In the genomic region with DNA sequence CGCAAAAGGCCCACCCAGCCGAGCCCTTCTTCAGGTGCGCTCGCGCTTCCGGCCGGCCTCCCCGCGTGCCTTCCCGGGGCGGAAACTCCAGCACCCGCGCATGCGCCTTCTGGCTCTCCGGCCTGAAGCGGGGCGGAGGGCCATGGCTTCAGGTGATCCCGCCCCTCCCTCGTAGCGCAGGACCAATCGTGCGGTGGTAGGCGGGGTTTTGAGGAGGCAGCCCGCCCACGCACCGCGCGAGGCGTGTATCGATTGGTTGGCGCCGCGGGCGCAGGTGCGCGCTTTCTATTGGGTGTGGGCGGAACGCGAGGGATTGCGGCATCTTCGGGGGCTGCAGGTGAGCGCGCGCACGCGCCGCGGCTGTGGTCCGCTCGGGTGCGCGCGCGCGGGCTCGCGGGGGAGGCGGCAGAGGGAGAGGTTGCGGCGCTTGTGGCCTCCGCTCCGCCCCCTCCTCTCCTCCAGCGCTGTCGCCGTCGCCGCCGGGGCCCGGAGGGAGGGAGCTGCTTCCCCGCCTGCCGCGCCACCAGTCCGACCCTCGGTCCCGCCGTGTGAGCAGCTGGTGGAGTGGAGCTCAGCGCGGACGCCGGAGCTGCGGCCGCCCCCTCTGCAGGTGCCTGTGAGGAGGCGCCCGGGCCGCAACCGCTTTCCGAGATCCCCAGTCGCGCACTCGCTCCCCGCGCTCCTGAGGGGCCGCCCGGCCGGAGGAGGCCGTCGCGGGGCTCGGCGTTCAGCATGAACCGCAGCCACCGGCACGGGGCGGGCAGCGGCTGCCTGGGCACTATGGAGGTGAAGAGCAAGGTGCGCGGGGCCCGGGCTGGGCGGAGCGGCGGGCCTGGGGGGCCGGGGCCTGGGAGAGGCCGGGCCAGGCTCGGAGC, we compare ENCODE assay signal across 1 cellular context.
TF ChIP-seq lines count a peak whose summit lies in the region.

A gene with protein sequence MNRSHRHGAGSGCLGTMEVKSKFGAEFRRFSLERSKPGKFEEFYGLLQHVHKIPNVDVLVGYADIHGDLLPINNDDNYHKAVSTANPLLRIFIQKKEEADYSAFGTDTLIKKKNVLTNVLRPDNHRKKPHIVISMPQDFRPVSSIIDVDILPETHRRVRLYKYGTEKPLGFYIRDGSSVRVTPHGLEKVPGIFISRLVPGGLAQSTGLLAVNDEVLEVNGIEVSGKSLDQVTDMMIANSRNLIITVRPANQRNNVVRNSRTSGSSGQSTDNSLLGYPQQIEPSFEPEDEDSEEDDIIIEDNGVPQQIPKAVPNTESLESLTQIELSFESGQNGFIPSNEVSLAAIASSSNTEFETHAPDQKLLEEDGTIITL (plus strand): TSS at position 526 of the 875 bp plus-strand sequence. CDS start 207 bp downstream, at position 733.

TF ChIP-seq in HEK293, 187 proteins besides CTCF, POLR2A, EP300 and RAD21 (continued from another document and continues in another):
- TF ChIP-seq ZBTB20 (tag by site-specific recombination; IDR thresholded peaks at IDR 0.05) (peak; percentile 55; the same call in 1 of the 2 replicates), YY1 (tag by site-specific recombination; IDR thresholded peaks at IDR 0.05) (peak; percentile 53; the same call in 1 of the 2 replicates), ZNF707 (tag by site-specific recombination; IDR thresholded peaks at IDR 0.05) (no peak), ZNF548 (tag by site-specific recombination; IDR thresholded peaks at IDR 0.05) (no peak), KLF9 (tag by site-specific recombination; IDR thresholded peaks at IDR 0.05; ENCODE audit: low read depth) (peak; percentile 59), ZXDB (tag by site-specific recombination; IDR thresholded peaks at IDR 0.05) (0 out of 2 replicates have a peak, but pooled peaks have one; percentile 30), ZNF785 (tag by site-specific recombination; IDR thresholded peaks at IDR 0.05) (no peak), WT1 (tag by site-specific recombination; IDR thresholded peaks at IDR 0.05) (peak; percentile 21; the same call in 1 of the 2 replicates), ZNF214 (tag by site-specific recombination; IDR thresholded peaks at IDR 0.05; ENCODE audit: borderline replicate concordance) (no peak), ZNF112 (tag by site-specific recombination; IDR thresholded peaks at IDR 0.05) (no peak), ZNF529 (tag by site-specific recombination; IDR thresholded peaks at IDR 0.05; ENCODE audit: insufficient replicate concordance) (no peak), ZNF837 (tag by site-specific recombination; IDR thresholded peaks at IDR 0.05) (no peak), ZNF621 (tag by site-specific recombination; IDR thresholded peaks at IDR 0.05) (no peak), ZBTB17 (tag by site-specific recombination; IDR thresholded peaks at IDR 0.05) (no peak), ZNF335 (tag by site-specific recombination; conservative IDR thresholded peaks at IDR 0.05) (no peak; the same call in 1 of the 2 replicates), SP7 (tag by site-specific recombination; IDR thresholded peaks at IDR 0.05) (peak; percentile 26; the same call in 1 of the 2 replicates), ZNF560 (tag by site-specific recombination; IDR thresholded peaks at IDR 0.05; ENCODE audit: borderline replicate concordance) (no peak), ZFP41 (tag by site-specific recombination; IDR thresholded peaks at IDR 0.05; ENCODE audit: borderline replicate concordance) (no peak), ZBTB48 (tag by site-specific recombination; IDR thresholded peaks at IDR 0.05) (peak; percentile 43; the same call in 1 of the 2 replicates), ZFP69B (tag by site-specific recombination; IDR thresholded peaks at IDR 0.05) (peak; percentile 50; the same call in 1 of the 2 replicates), GLIS1 (tag by site-specific recombination; IDR thresholded peaks at IDR 0.05) (peak; percentile 5; the same call in 1 of the 2 replicates), ZNF76 (tag by site-specific recombination; IDR thresholded peaks at IDR 0.05; ENCODE audit: borderline replicate concordance, low read depth) (no peak), ZEB2 (tag by site-specific recombination; IDR thresholded peaks at IDR 0.05) (peak; percentile 99)
- TF ChIP-seq, protein P1, sequence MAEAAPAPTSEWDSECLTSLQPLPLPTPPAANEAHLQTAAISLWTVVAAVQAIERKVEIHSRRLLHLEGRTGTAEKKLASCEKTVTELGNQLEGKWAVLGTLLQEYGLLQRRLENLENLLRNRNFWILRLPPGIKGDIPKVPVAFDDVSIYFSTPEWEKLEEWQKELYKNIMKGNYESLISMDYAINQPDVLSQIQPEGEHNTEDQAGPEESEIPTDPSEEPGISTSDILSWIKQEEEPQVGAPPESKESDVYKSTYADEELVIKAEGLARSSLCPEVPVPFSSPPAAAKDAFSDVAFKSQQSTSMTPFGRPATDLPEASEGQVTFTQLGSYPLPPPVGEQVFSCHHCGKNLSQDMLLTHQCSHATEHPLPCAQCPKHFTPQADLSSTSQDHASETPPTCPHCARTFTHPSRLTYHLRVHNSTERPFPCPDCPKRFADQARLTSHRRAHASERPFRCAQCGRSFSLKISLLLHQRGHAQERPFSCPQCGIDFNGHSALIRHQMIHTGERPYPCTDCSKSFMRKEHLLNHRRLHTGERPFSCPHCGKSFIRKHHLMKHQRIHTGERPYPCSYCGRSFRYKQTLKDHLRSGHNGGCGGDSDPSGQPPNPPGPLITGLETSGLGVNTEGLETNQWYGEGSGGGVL (tag by site-specific recombination; IDR thresholded peaks at IDR 0.05), result peak; percentile 68
- TF ChIP-seq, protein P2, sequence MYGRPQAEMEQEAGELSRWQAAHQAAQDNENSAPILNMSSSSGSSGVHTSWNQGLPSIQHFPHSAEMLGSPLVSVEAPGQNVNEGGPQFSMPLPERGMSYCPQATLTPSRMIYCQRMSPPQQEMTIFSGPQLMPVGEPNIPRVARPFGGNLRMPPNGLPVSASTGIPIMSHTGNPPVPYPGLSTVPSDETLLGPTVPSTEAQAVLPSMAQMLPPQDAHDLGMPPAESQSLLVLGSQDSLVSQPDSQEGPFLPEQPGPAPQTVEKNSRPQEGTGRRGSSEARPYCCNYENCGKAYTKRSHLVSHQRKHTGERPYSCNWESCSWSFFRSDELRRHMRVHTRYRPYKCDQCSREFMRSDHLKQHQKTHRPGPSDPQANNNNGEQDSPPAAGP (tag by site-specific recombination; IDR thresholded peaks at IDR 0.05), result 0 out of 2 replicates have a peak, but pooled peaks have one; percentile 45
- TF ChIP-seq, protein P3, sequence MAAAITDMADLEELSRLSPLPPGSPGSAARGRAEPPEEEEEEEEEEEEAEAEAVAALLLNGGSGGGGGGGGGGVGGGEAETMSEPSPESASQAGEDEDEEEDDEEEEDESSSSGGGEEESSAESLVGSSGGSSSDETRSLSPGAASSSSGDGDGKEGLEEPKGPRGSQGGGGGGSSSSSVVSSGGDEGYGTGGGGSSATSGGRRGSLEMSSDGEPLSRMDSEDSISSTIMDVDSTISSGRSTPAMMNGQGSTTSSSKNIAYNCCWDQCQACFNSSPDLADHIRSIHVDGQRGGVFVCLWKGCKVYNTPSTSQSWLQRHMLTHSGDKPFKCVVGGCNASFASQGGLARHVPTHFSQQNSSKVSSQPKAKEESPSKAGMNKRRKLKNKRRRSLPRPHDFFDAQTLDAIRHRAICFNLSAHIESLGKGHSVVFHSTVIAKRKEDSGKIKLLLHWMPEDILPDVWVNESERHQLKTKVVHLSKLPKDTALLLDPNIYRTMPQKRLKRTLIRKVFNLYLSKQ (tag by site-specific recombination; IDR thresholded peaks at IDR 0.05; ENCODE audit: borderline replicate concordance), result no peak
- TF ChIP-seq, protein P4, sequence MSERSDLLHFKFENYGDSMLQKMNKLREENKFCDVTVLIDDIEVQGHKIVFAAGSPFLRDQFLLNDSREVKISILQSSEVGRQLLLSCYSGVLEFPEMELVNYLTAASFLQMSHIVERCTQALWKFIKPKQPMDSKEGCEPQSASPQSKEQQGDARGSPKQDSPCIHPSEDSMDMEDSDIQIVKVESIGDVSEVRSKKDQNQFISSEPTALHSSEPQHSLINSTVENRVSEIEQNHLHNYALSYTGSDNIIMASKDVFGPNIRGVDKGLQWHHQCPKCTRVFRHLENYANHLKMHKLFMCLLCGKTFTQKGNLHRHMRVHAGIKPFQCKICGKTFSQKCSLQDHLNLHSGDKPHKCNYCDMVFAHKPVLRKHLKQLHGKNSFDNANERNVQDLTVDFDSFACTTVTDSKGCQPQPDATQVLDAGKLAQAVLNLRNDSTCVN (tag by site-specific recombination; optimal IDR thresholded peaks at IDR 0.05), result peak; percentile 99
- TF ChIP-seq, protein P5, sequence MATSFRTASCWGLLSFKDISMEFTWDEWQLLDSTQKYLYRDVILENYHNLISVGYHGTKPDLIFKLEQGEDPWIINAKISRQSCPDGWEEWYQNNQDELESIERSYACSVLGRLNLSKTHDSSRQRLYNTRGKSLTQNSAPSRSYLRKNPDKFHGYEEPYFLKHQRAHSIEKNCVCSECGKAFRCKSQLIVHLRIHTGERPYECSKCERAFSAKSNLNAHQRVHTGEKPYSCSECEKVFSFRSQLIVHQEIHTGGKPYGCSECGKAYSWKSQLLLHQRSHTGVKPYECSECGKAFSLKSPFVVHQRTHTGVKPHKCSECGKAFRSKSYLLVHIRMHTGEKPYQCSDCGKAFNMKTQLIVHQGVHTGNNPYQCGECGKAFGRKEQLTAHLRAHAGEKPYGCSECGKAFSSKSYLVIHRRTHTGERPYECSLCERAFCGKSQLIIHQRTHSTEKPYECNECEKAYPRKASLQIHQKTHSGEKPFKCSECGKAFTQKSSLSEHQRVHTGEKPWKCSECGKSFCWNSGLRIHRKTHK (tag by site-specific recombination; IDR thresholded peaks at IDR 0.05), result no peak
- TF ChIP-seq, protein P6, sequence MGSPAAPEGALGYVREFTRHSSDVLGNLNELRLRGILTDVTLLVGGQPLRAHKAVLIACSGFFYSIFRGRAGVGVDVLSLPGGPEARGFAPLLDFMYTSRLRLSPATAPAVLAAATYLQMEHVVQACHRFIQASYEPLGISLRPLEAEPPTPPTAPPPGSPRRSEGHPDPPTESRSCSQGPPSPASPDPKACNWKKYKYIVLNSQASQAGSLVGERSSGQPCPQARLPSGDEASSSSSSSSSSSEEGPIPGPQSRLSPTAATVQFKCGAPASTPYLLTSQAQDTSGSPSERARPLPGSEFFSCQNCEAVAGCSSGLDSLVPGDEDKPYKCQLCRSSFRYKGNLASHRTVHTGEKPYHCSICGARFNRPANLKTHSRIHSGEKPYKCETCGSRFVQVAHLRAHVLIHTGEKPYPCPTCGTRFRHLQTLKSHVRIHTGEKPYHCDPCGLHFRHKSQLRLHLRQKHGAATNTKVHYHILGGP (tag by site-specific recombination; IDR thresholded peaks at IDR 0.05), result no peak
- TF ChIP-seq, protein P7, sequence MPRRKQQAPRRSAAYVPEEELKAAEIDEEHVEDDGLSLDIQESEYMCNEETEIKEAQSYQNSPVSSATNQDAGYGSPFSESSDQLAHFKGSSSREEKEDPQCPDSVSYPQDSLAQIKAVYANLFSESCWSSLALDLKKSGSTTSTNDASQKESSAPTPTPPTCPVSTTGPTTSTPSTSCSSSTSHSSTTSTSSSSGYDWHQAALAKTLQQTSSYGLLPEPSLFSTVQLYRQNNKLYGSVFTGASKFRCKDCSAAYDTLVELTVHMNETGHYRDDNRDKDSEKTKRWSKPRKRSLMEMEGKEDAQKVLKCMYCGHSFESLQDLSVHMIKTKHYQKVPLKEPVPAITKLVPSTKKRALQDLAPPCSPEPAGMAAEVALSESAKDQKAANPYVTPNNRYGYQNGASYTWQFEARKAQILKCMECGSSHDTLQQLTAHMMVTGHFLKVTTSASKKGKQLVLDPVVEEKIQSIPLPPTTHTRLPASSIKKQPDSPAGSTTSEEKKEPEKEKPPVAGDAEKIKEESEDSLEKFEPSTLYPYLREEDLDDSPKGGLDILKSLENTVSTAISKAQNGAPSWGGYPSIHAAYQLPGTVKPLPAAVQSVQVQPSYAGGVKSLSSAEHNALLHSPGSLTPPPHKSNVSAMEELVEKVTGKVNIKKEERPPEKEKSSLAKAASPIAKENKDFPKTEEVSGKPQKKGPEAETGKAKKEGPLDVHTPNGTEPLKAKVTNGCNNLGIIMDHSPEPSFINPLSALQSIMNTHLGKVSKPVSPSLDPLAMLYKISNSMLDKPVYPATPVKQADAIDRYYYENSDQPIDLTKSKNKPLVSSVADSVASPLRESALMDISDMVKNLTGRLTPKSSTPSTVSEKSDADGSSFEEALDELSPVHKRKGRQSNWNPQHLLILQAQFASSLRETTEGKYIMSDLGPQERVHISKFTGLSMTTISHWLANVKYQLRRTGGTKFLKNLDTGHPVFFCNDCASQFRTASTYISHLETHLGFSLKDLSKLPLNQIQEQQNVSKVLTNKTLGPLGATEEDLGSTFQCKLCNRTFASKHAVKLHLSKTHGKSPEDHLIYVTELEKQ (tag by site-specific recombination; IDR thresholded peaks at IDR 0.05; ENCODE audit: borderline replicate concordance), result no peak
- TF ChIP-seq, protein P8, sequence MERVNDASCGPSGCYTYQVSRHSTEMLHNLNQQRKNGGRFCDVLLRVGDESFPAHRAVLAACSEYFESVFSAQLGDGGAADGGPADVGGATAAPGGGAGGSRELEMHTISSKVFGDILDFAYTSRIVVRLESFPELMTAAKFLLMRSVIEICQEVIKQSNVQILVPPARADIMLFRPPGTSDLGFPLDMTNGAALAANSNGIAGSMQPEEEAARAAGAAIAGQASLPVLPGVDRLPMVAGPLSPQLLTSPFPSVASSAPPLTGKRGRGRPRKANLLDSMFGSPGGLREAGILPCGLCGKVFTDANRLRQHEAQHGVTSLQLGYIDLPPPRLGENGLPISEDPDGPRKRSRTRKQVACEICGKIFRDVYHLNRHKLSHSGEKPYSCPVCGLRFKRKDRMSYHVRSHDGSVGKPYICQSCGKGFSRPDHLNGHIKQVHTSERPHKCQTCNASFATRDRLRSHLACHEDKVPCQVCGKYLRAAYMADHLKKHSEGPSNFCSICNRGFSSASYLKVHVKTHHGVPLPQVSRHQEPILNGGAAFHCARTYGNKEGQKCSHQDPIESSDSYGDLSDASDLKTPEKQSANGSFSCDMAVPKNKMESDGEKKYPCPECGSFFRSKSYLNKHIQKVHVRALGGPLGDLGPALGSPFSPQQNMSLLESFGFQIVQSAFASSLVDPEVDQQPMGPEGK (tag by site-specific recombination; IDR thresholded peaks at IDR 0.05), result peak; percentile 51; the same call in 1 of the 2 replicates
- TF ChIP-seq, protein P9, sequence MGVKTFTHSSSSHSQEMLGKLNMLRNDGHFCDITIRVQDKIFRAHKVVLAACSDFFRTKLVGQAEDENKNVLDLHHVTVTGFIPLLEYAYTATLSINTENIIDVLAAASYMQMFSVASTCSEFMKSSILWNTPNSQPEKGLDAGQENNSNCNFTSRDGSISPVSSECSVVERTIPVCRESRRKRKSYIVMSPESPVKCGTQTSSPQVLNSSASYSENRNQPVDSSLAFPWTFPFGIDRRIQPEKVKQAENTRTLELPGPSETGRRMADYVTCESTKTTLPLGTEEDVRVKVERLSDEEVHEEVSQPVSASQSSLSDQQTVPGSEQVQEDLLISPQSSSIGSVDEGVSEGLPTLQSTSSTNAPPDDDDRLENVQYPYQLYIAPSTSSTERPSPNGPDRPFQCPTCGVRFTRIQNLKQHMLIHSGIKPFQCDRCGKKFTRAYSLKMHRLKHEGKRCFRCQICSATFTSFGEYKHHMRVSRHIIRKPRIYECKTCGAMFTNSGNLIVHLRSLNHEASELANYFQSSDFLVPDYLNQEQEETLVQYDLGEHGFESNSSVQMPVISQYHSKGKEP (tag by site-specific recombination; IDR thresholded peaks at IDR 0.05), result no peak
